8 cellular contexts compared by ENCODE assay signal in genomic region chr2:105287692-105288091, GRCh38. TPM values are rescaled to one million over a fixed set of nuclear protein-coding genes. Genes with fewer than 3 reads are reported as not detected.
DNase-seq lines count a peak whose midpoint lies in the region; ATAC-seq, FAIRE-seq and TF ChIP-seq lines count a peak whose summit lies in the region.

No MANE protein-coding gene starts in this region.

- peaks cover 2% of the 10 kb centered on the region for H3K4me1 Mint-ChIP-seq in memory B cell

- H3K36me3 ChIP-seq in BJ (ENCODE audit: control insufficient read depth, insufficient read depth, low read length) (peaks cover 3% of the 10 kb centered on the region; the same call in 1 of the 2 replicates), body of pancreas (replicated peaks in 1 of 2; ENCODE audit: insufficient read depth in 1 of 2, low read depth in 2 of 2) (peaks cover 0 to 11% of the 10 kb centered on the region in 2 donors), ovary (no peaks in the 10 kb centered on the region)

- no peak for ATAC-seq in body of pancreas
- peak; percentile 35 for ATAC-seq in memory B cell (ENCODE audit: low read depth)

- no peak overlapping the region for H3K27ac Mint-ChIP-seq in memory B cell

- CTCF ChIA-PET in BJ (lab: Yijun Ruan, JAX), result interaction anchor here (0.8 to 3.0 kb wide), 7 partner anchors 8 to 173 kb away, joined by 3 to 15 read pairs (median 5); no protein-coding TSS in a partner anchor

- H3K9me3 Mint-ChIP-seq in memory B cell, result no peaks in the 10 kb centered on the region

- H3K4me1 ChIP-seq in body of pancreas (no peaks in the 10 kb centered on the region), ovary (ENCODE audit: insufficient read depth) (no peaks in the 10 kb centered on the region)

- no peak for TF ChIP-seq POLR2A in body of pancreas (IDR thresholded peaks at IDR 0.05)
- no peak for TF ChIP-seq POLR2A in ovary (IDR thresholded peaks at IDR 0.05)

- no peaks in the 10 kb centered on the region for H3K27me3 Mint-ChIP-seq in memory B cell

- no peak overlapping the region for H3K4me3 Mint-ChIP-seq in memory B cell

- H3K27ac ChIP-seq in body of pancreas, result no peak overlapping the region
- H3K27ac ChIP-seq in ovary, result no peak overlapping the region

- peak; percentile 35 for FAIRE-seq in GM19239 (lab: Jason Lieb, UNC)

- intact Hi-C loops in body of pancreas (cut with DNase I) (no loop called here), ovary (cut with DNase I) (loop anchor here in 1 of 4 donors (2.0 kb wide), 1 partner anchor 43 kb away; no protein-coding TSS in a partner anchor)

- TF ChIP-seq EP300 in ovary (IDR thresholded peaks at IDR 0.05), result no peak

- POLR2A ChIA-PET in BJ (lab: Charles Lee), result no interaction called here

- 50 to 54% methylated on average over 5 of the region's 5 CpGs for WGBS in body of pancreas, 2 donors
- WGBS in ovary, 3 donors, result 62 to 65% (median 63%) methylated on average over 5 of the region's 5 CpGs

- H3K4me3 ChIP-seq in BJ (ENCODE audit: low read depth, low read length), result no peak overlapping the region
- H3K4me3 ChIP-seq in body of pancreas, result no peak overlapping the region
- no peak overlapping the region for H3K4me3 ChIP-seq in ovary

- DNase-seq in BJ (ENCODE audit: low read depth) (no peak), GM19239 (ENCODE audit: insufficient read length, low spot score) (peak; percentile 17), NOMO-1 treated with dmso at 0.1 percent for 144 hours (lab: John Stamatoyannopoulos, UW; ENCODE audit: unreplicated experiment) (peak; percentile 10), body of pancreas (peak; percentile 19 to 47 (median 33)), memory B cell (ENCODE audit: low spot score in 2 of 2) (peak in 1 of 2 donors; percentile 4), ovary (no peak), NCI-H446 treated with DMSO at 0.1 percent for 48 hours (lab: John Stamatoyannopoulos, UW) (no peak), NCI-H128 (lab: John Stamatoyannopoulos, UW; ENCODE audit: unreplicated experiment) (no peak)

- H3K9me3 ChIP-seq in body of pancreas (no peaks in the 10 kb centered on the region), ovary (no peaks in the 10 kb centered on the region)

- no peaks in the 10 kb centered on the region for H3K27me3 ChIP-seq in BJ (ENCODE audit: control insufficient read depth, insufficient read depth, low read length)
- H3K27me3 ChIP-seq in body of pancreas, result no peaks in the 10 kb centered on the region
- no peaks in the 10 kb centered on the region for H3K27me3 ChIP-seq in ovary

- peak; percentile 48 for TF ChIP-seq CTCF in BJ (IDR thresholded peaks at IDR 0.05; ENCODE audit: insufficient read depth, low read depth, low read length)
- peak in 6 of 7 experiments; percentile 14 to 40 (median 36) for TF ChIP-seq CTCF in body of pancreas (IDR thresholded peaks at IDR 0.05)
- TF ChIP-seq CTCF in ovary (IDR thresholded peaks at IDR 0.05), result no peak

- H3K36me3 Mint-ChIP-seq in memory B cell, result peaks cover 43% of the 10 kb centered on the region

RNA-seq across cellular contexts. Expression of gene TGFBRAP1, which starts 41.8 kb away (rescaled TPM):
- polyA plus RNA-seq in BJ (2011; rRNA removed) (8.3 and 8.7 TPM in 2 replicates), ovary (10 to 100 TPM in 1 of 2 donors, 1 to 10 TPM in 1; 7.2 to 10.4 TPM)
- polyA minus RNA-seq in BJ (2011; rRNA and poly(A)+ RNA removed), result 13.2 and 15.7 TPM in 2 replicates
- total RNA-seq in body of pancreas (10 to 100 TPM; 11.2 to 12.9 TPM), ovary (10 to 100 TPM; 13.4 to 19.1 (median 17.3) TPM)

RNA-seq across cellular contexts. Expression of gene GPR45, which starts 46.1 kb away (rescaled TPM):
- polyA plus RNA-seq in BJ (2011; rRNA removed), result not detected in 2 replicates
- not detected in 2 replicates for polyA minus RNA-seq in BJ (2011; rRNA and poly(A)+ RNA removed)
- not detected for total RNA-seq in body of pancreas
- total RNA-seq in ovary, result not detected
- not detected for polyA plus RNA-seq in ovary

RNA-seq across cellular contexts. Expression of gene C2orf49, which starts 49.6 kb away (rescaled TPM):
- polyA plus RNA-seq in BJ (2011; rRNA removed) (12.2 and 14.6 TPM in 2 replicates), ovary (10 to 100 TPM; 12.6 to 27.2 TPM)
- 4.7 TPM in 2 replicates for polyA minus RNA-seq in BJ (2011; rRNA and poly(A)+ RNA removed)
- total RNA-seq in body of pancreas (10 to 100 TPM in 1 of 2 donors, 1 to 10 TPM in 1; 7.9 to 15.3 TPM), ovary (10 to 100 TPM; 12.9 to 32.5 (median 20.3) TPM)

Comparison
In these comparisons a context has a peak if more than half of its experiments do, and no peak if none do; other contexts are left out.
1. DNase-seq: peak in GM19239 (single experiment), NOMO-1 treated with dmso at 0.1 percent for 144 hours (single experiment) and body of pancreas (4 of 4); none in BJ (single experiment), ovary (0 of 5), NCI-H446 treated with DMSO at 0.1 percent for 48 hours (single experiment) and NCI-H128 (single experiment).
2. CTCF ChIP-seq: peak in BJ (single experiment) and body of pancreas (6 of 7); none in ovary (0 of 3).